Comparison of ENCODE assay signal across 15 cellular contexts in genomic region chr6:137638926-137639706, GRCh38.
DNase-seq lines count a peak whose midpoint lies in the region; ATAC-seq lines count a peak whose summit lies in the region.
"Had no signal": no experiment of that assay in that cellular context is flagged by ENCODE, and none has a peak within 500 bp of the region (broad histone marks: within the 10 kb centered on the region; RNA-seq: fewer than 3 reads in every experiment).

No MANE protein-coding gene starts in this region.

- peak; percentile 63 to 74 for ATAC-seq in activated CD4-positive, CD25-positive, alpha-beta regulatory T cell treated with anti-CD3 and anti-CD28 coated beads, Interleukin-2, amount 50 U/mL, for 24 hours
- ATAC-seq in HG02623 (IDR thresholded peaks at IDR 0.05; ENCODE audit: unreplicated experiment), result peak; percentile 49
- ATAC-seq in activated T-helper 17 cell treated with anti-CD3 and anti-CD28 coated beads, Interleukin-2, amount 50 U/mL, for 72 hours (replicated peaks), result peak; percentile 88
- ATAC-seq in stimulated activated memory B cell treated with anti-CD40 and anti-IgM and Interleukin-4, amounts not matched to agents 10 μg/mL and 1 μg/mL and 100 μg/mL, for 72 hours, result peak; percentile 34
- ATAC-seq: body of pancreas, PC-3, right lobe of liver had no signal

- peak overlapping the region; percentile 28 for H3K4me3 Mint-ChIP-seq in activated T-helper 17 cell treated with anti-CD3 and anti-CD28 coated beads, Interleukin-2, amount 50 U/mL, for 72 hours
- no peak overlapping the region for H3K4me3 Mint-ChIP-seq in stimulated activated memory B cell treated with anti-CD40 and anti-IgM and Interleukin-4, amounts not matched to agents 10 μg/mL and 1 μg/mL and 100 μg/mL, for 72 hours
- H3K4me3 Mint-ChIP-seq: activated B cell treated with CpG ODN at 0.5 μM for 24 hours had no signal

- H3K9me3 Mint-ChIP-seq in activated T-helper 17 cell treated with anti-CD3 and anti-CD28 coated beads, Interleukin-2, amount 50 U/mL, for 72 hours, result no peaks in the 10 kb centered on the region
- no peaks in the 10 kb centered on the region for H3K9me3 Mint-ChIP-seq in stimulated activated memory B cell treated with anti-CD40 and anti-IgM and Interleukin-4, amounts not matched to agents 10 μg/mL and 1 μg/mL and 100 μg/mL, for 72 hours
- H3K9me3 Mint-ChIP-seq: activated B cell treated with CpG ODN at 0.5 μM for 24 hours had no signal

- H3K4me1 Mint-ChIP-seq in activated T-helper 17 cell treated with anti-CD3 and anti-CD28 coated beads, Interleukin-2, amount 50 U/mL, for 72 hours, result peaks cover 6% of the 10 kb centered on the region
- H3K4me1 Mint-ChIP-seq in stimulated activated memory B cell treated with anti-CD40 and anti-IgM and Interleukin-4, amounts not matched to agents 10 μg/mL and 1 μg/mL and 100 μg/mL, for 72 hours, result peaks cover 9% of the 10 kb centered on the region

- DNase-seq in activated CD4-positive, CD25-positive, alpha-beta regulatory T cell (lab: John Stamatoyannopoulos, UW), result no peak
- no peak for DNase-seq in NCI-H69 (lab: John Stamatoyannopoulos, UW)
- no peak for DNase-seq in EL
- no peak for DNase-seq in NK-92 (lab: John Stamatoyannopoulos, UW; ENCODE audit: unreplicated experiment)
- DNase-seq: activated B cell treated with CpG ODN at 0.5 μM for 24 hours; body of pancreas; COR-L47; PC-3; right lobe of liver; stimulated activated naive CD4-positive, alpha-beta T cell treated with Interleukin-2 at 50 U/mL for 16 hours; SW 1271 had no signal

- H3K27ac Mint-ChIP-seq in activated T-helper 17 cell treated with anti-CD3 and anti-CD28 coated beads, Interleukin-2, amount 50 U/mL, for 72 hours, result peak overlapping the region; percentile 40
- H3K27ac Mint-ChIP-seq in stimulated activated memory B cell treated with anti-CD40 and anti-IgM and Interleukin-4, amounts not matched to agents 10 μg/mL and 1 μg/mL and 100 μg/mL, for 72 hours, result no peak overlapping the region
- H3K27ac Mint-ChIP-seq: activated B cell treated with CpG ODN at 0.5 μM for 24 hours had no signal

- H3K27me3 Mint-ChIP-seq in activated T-helper 17 cell treated with anti-CD3 and anti-CD28 coated beads, Interleukin-2, amount 50 U/mL, for 72 hours, result no peaks in the 10 kb centered on the region
- H3K27me3 Mint-ChIP-seq in stimulated activated memory B cell treated with anti-CD40 and anti-IgM and Interleukin-4, amounts not matched to agents 10 μg/mL and 1 μg/mL and 100 μg/mL, for 72 hours, result no peaks in the 10 kb centered on the region

- H3K36me3 Mint-ChIP-seq in activated T-helper 17 cell treated with anti-CD3 and anti-CD28 coated beads, Interleukin-2, amount 50 U/mL, for 72 hours (ENCODE audit: low read depth), result no peaks in the 10 kb centered on the region
- no peaks in the 10 kb centered on the region for H3K36me3 Mint-ChIP-seq in stimulated activated memory B cell treated with anti-CD40 and anti-IgM and Interleukin-4, amounts not matched to agents 10 μg/mL and 1 μg/mL and 100 μg/mL, for 72 hours

Comparison
In these comparisons a context has a peak if more than half of its experiments do, and no peak if none do; other contexts are left out.
1. ATAC-seq: peak in every context shown above with its lines; median percentile 88 in activated T-helper 17 cell treated with anti-CD3 and anti-CD28 coated beads, Interleukin-2, amount 50 U/mL, for 72 hours; 68 in activated CD4-positive, CD25-positive, alpha-beta regulatory T cell treated with anti-CD3 and anti-CD28 coated beads, Interleukin-2, amount 50 U/mL, for 24 hours; 49 in HG02623; 34 in stimulated activated memory B cell treated with anti-CD40 and anti-IgM and Interleukin-4, amounts not matched to agents 10 μg/mL and 1 μg/mL and 100 μg/mL, for 72 hours.